11 cellular contexts compared by ENCODE assay signal in genomic region chr10:125152646-125153368, GRCh38. TPM values are rescaled to one million over a fixed set of nuclear protein-coding genes. Genes with fewer than 3 reads are reported as not detected.
DNase-seq lines count a peak whose midpoint lies in the region; ATAC-seq, FAIRE-seq and TF ChIP-seq lines count a peak whose summit lies in the region.
"Had no signal": no experiment of that assay in that cellular context is flagged by ENCODE, and none has a peak within 500 bp of the region (broad histone marks: within the 10 kb centered on the region; RNA-seq: fewer than 3 reads in every experiment).

No MANE protein-coding gene starts in this region.

- no peak for FAIRE-seq in pancreas (lab: Jason Lieb, UNC)
- FAIRE-seq: G401.6 had no signal

- H3K4me3 ChIP-seq in ascending aorta (peak overlapping the region; percentile 28 to 43), pancreas (peak overlapping the region in 3 of 4 donors; percentile 5 to 49 (median 46))

- H3K9me3 ChIP-seq in ascending aorta (no peaks in the 10 kb centered on the region), pancreas (no peaks in the 10 kb centered on the region)

- 12 to 14% methylated on average over 16 of the region's 16 CpGs for WGBS in pancreas, 2 donors

- DNase-seq in ascending aorta (ENCODE audit: low spot score in 2 of 2), result peak in 1 of 2 donors; percentile 82
- DNase-seq in left ventricle myocardium superior, result peak; percentile 84
- DNase-seq in pancreas, result peak; percentile 53 to 85 (median 70)
- no peak for DNase-seq in NCI-H2227 treated with DMSO at 0.1 percent for 48 hours (lab: John Stamatoyannopoulos, UW)
- no peak for DNase-seq in NCI-H128 (lab: John Stamatoyannopoulos, UW; ENCODE audit: unreplicated experiment)
- DNase-seq: activated effector memory CD4-positive, alpha-beta T cell treated with anti-CD3 and anti-CD28 coated beads, Interleukin-2, amount 50 U/mL, for 16 hours; NK-92 treated with Interleukin-12 subunit alpha and Interleukin-12 subunit beta, amount 100 ng/mL, for 24 hours had no signal

- H3K27ac ChIP-seq in C4-2B (peak overlapping the region; percentile 90), ascending aorta (peak overlapping the region; percentile 71 to 80), pancreas (peak overlapping the region; percentile 73 to 95 (median 82))

- peak; percentile 81 for ATAC-seq in left ventricle myocardium superior
- peak; percentile 23 to 39 (median 27) for ATAC-seq in pancreas
- ATAC-seq in GM18870 (IDR thresholded peaks at IDR 0.05; ENCODE audit: unreplicated experiment), result no peak
- no peak for ATAC-seq in GM19455 (IDR thresholded peaks at IDR 0.05; ENCODE audit: unreplicated experiment)

- intact Hi-C loops in ascending aorta (cut with DNase I), result loop anchor here (5.0 kb wide), 1 partner anchor 156 kb away; no protein-coding TSS in a partner anchor
- intact Hi-C loops in left ventricle myocardium superior (cut with micrococcal nuclease), result loop anchor here (10.0 kb wide), 1 partner anchor 68 kb away; no protein-coding TSS in a partner anchor
- intact Hi-C loops in pancreas (cut with DNase I), result no loop called here

- TF ChIP-seq CTCF in C4-2B (conservative IDR thresholded peaks at IDR 0.05), result no peak
- no peak for TF ChIP-seq CTCF in ascending aorta (IDR thresholded peaks at IDR 0.05)
- no peak for TF ChIP-seq CTCF in pancreas (IDR thresholded peaks at IDR 0.05)

- peaks cover 41 to 78% of the 10 kb centered on the region in 2 donors for H3K4me1 ChIP-seq in ascending aorta
- H3K4me1 ChIP-seq in pancreas, result peaks cover 66 to 87% (median 77%) of the 10 kb centered on the region in 3 donors

- H3K36me3 ChIP-seq in ascending aorta (peaks cover 0 to 3% of the 10 kb centered on the region in 2 donors), pancreas (no peaks in the 10 kb centered on the region)

- H3K27me3 ChIP-seq in ascending aorta (no peaks in the 10 kb centered on the region), pancreas (no peaks in the 10 kb centered on the region)

RNA-seq across cellular contexts. Expression of gene CTBP2, which starts 7.6 kb away (rescaled TPM):
- total RNA-seq in ascending aorta (57.7 TPM), left ventricle myocardium superior (29.3 TPM), pancreas (10 to 100 TPM; 29.0 to 60.8 (median 32.4) TPM)
- 10 to 100 TPM; 21.4 to 22.2 TPM for polyA plus RNA-seq in pancreas

Comparison
In these comparisons a context has a peak if more than half of its experiments do, and no peak if none do; other contexts are left out.
1. DNase-seq: peak in left ventricle myocardium superior (single experiment) and pancreas (6 of 6); none in NCI-H2227 treated with DMSO at 0.1 percent for 48 hours (single experiment) and NCI-H128 (single experiment).
2. ATAC-seq: peak in left ventricle myocardium superior (single experiment) and pancreas (4 of 4); none in GM18870 (single experiment) and GM19455 (single experiment).
3. intact Hi-C loops: an anchor here in ascending aorta (5.0 kb wide) and left ventricle myocardium superior (10.0 kb wide); none called in pancreas.
4. Peak in every context shown above with its lines, with median percentiles within 50 percentile points of each other: H3K27ac ChIP-seq.